1 cellular context compared by ENCODE assay signal in the genomic region with DNA sequence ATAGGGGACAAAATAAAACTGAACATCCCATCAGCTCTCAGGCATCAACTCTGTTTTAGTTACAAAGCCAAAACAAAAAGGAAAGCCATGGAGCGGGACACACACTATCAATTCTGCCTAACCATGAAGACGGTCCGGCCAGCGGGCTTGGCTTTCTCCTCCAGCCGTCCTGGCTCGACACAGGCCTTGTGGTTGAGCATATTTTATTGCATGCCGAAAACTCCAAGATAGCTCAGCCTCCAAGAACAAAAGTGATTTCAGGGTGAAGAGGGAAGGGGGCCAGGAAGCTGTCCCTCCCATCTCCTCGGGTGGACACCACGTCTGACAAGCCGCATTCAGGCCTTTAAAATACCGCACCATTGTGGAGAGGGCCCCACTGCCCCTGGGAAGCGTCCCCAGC.
TF ChIP-seq lines count a peak whose summit lies in the region.

No MANE protein-coding gene starts in this region.

TF ChIP-seq in GM23338, 12 proteins besides CTCF, POLR2A, EP300 and RAD21 (continued from another document):
- TF ChIP-seq JUNB (IDR thresholded peaks at IDR 0.05; ENCODE audit: unreplicated experiment) (no peak), ZNF331 (CRISPR knock-in tag; IDR thresholded peaks at IDR 0.05; ENCODE audit: low read depth) (no peak)
TF ChIP-seq in GM23338: peak in this region for 0.
